ENCODE assay signal across 34 cellular contexts in genomic region chr7:88350118-88350517, GRCh38. TPM values are rescaled to one million over a fixed set of nuclear protein-coding genes. Genes with fewer than 3 reads are reported as not detected.
"Had no signal": no experiment of that assay in that cellular context is flagged by ENCODE, and none has a peak within 500 bp of the region (broad histone marks: within the 10 kb centered on the region; RNA-seq: fewer than 3 reads in every experiment).

No MANE protein-coding gene starts in this region.

- H3K27ac Mint-ChIP-seq: activated CD4-positive, alpha-beta memory T cell treated with anti-CD3 and anti-CD28 coated beads, Interleukin-2, amount 10 ng/mL, durations not matched to agents 7 days and 5 days; activated CD4-positive, alpha-beta T cell treated with anti-CD3 and anti-CD28 coated beads, Interleukin-2, amount 10 ng/mL, durations not matched to agents 7 days and 5 days; activated naive CD8-positive, alpha-beta T cell; activated T-cell treated with anti-CD3 and anti-CD28 coated beads, Interleukin-2, amount 50 U/mL, for 24 hours; activated T-helper 17 cell treated with anti-CD3 and anti-CD28 coated beads, Interleukin-2, amount 50 U/mL, for 72 hours; effector memory CD8-positive, alpha-beta T cell; WTC11 had no signal

- ATAC-seq: activated T-helper 17 cell treated with anti-CD3 and anti-CD28 coated beads, Interleukin-2, amount 50 U/mL, for 72 hours; effector memory CD8-positive, alpha-beta T cell; gastroesophageal sphincter; WTC11 had no signal

- DNase-seq: activated CD4-positive, alpha-beta memory T cell treated with anti-CD3 and anti-CD28 coated beads, Interleukin-2, amount 10 ng/mL, durations not matched to agents 7 days and 5 days; activated CD4-positive, alpha-beta T cell treated with anti-CD3 and anti-CD28 coated beads for 1 hour; activated CD4-positive, alpha-beta T cell treated with anti-CD3 and anti-CD28 coated beads for 4 hours; activated CD4-positive, alpha-beta T cell treated with anti-CD3 and anti-CD28 coated beads, Interleukin-2, amount 10 ng/mL, durations not matched to agents 7 days and 5 days; activated CD4-positive, alpha-beta T cell treated with anti-CD3 and anti-CD28 coated beads, Interleukin-2, amount 50 U/mL, for 4 hours; activated CD8-positive, alpha-beta memory T cell treated with anti-CD3 and anti-CD28 coated beads, Interleukin-2, amount 50 U/mL, for 48 hours; activated effector memory CD4-positive, alpha-beta T cell treated with Interleukin-2 at 50 U/mL for 16 hours; activated gamma-delta T cell treated with Interleukin-2 at 50 U/mL for 16 hours; activated naive CD4-positive, alpha-beta T cell treated with anti-CD3 and anti-CD28 coated beads, Interleukin-2, amount 50 U/mL, for 16 hours; activated naive CD4-positive, alpha-beta T cell treated with Interleukin-2 at 50 U/mL for 16 hours; activated T-cell treated with anti-CD3 and anti-CD28 coated beads for 4 hours; activated T-cell treated with anti-CD3 and anti-CD28 coated beads, Interleukin-2, amount 50 U/mL, for 24 hours; amniotic stem cell; anterior cingulate cortex; brain microvascular endothelial cell; cortex of kidney; dermis blood vessel endothelial cell; effector CD4-positive, alpha-beta T cell; effector memory CD8-positive, alpha-beta T cell; esophagus squamous epithelium; foreskin melanocyte; head of caudate nucleus; T-helper 2 cell had no signal

- H3K27ac ChIP-seq: brain microvascular endothelial cell, epithelial cell of prostate, esophagus squamous epithelium, gastroesophageal sphincter, VCaP had no signal

- H3K4me1 Mint-ChIP-seq: activated CD4-positive, alpha-beta memory T cell treated with anti-CD3 and anti-CD28 coated beads, Interleukin-2, amount 10 ng/mL, durations not matched to agents 7 days and 5 days; activated CD4-positive, alpha-beta T cell treated with anti-CD3 and anti-CD28 coated beads, Interleukin-2, amount 10 ng/mL, durations not matched to agents 7 days and 5 days; activated T-helper 17 cell treated with anti-CD3 and anti-CD28 coated beads, Interleukin-2, amount 50 U/mL, for 72 hours; central memory CD8-positive, alpha-beta T cell had no signal

- H3K36me3 ChIP-seq: brain microvascular endothelial cell, esophagus squamous epithelium, gastroesophageal sphincter had no signal

- H3K4me3 ChIP-seq: esophagus squamous epithelium, gastroesophageal sphincter had no signal

- H3K36me3 Mint-ChIP-seq: activated naive CD8-positive, alpha-beta T cell; WTC11 had no signal

- H3K4me3 Mint-ChIP-seq: activated CD4-positive, alpha-beta memory T cell treated with anti-CD3 and anti-CD28 coated beads, Interleukin-2, amount 10 ng/mL, durations not matched to agents 7 days and 5 days; activated CD4-positive, alpha-beta T cell treated with anti-CD3 and anti-CD28 coated beads, Interleukin-2, amount 10 ng/mL, durations not matched to agents 7 days and 5 days; activated naive CD8-positive, alpha-beta T cell; activated T-cell treated with anti-CD3 and anti-CD28 coated beads, Interleukin-2, amount 50 U/mL, for 24 hours; activated T-helper 17 cell treated with anti-CD3 and anti-CD28 coated beads, Interleukin-2, amount 50 U/mL, for 72 hours; central memory CD8-positive, alpha-beta T cell; effector memory CD8-positive, alpha-beta T cell; WTC11 had no signal

- H3K4me1 ChIP-seq: esophagus squamous epithelium, gastroesophageal sphincter had no signal

- H3K9me3 ChIP-seq: esophagus squamous epithelium, gastroesophageal sphincter had no signal

- H3K9me3 Mint-ChIP-seq: activated CD4-positive, alpha-beta memory T cell treated with anti-CD3 and anti-CD28 coated beads, Interleukin-2, amount 10 ng/mL, durations not matched to agents 7 days and 5 days; activated CD4-positive, alpha-beta T cell treated with anti-CD3 and anti-CD28 coated beads, Interleukin-2, amount 10 ng/mL, durations not matched to agents 7 days and 5 days; activated T-cell treated with anti-CD3 and anti-CD28 coated beads, Interleukin-2, amount 50 U/mL, for 24 hours; activated T-helper 17 cell treated with anti-CD3 and anti-CD28 coated beads, Interleukin-2, amount 50 U/mL, for 72 hours; central memory CD8-positive, alpha-beta T cell; effector memory CD8-positive, alpha-beta T cell; WTC11 had no signal

- H3K27me3 ChIP-seq: brain microvascular endothelial cell, esophagus squamous epithelium had no signal

RNA-seq across cellular contexts. Expression of gene STEAP4, which starts 43.4 kb away (rescaled TPM):
- total RNA-seq: activated CD4-positive, alpha-beta memory T cell treated with anti-CD3 and anti-CD28 coated beads, Interleukin-2, amount 10 ng/mL, durations not matched to agents 7 days and 5 days; activated CD4-positive, alpha-beta T cell treated with anti-CD3 and anti-CD28 coated beads, Interleukin-2, amount 10 ng/mL, durations not matched to agents 7 days and 5 days; activated T-helper 17 cell treated with anti-CD3 and anti-CD28 coated beads, Interleukin-2, amount 50 U/mL, for 72 hours; astrocyte; dermis blood vessel endothelial cell; endothelial cell of umbilical vein; glomerular endothelial cell; T-helper 1 cell treated with Interleukin-12 subunit alpha and Interleukin-12 subunit beta and Interleukin-4 antibody, amounts not matched to agents 30 ng/mL and 1 ng/mL, for 36 hours had no signal
- polyA plus RNA-seq: endothelial cell of umbilical vein had no signal
